ENCODE assay signal across 31 cellular contexts in genomic region chr17:29169806-29170591, GRCh38.
"Had no signal": no experiment of that assay in that cellular context is flagged by ENCODE, and none has a peak within 500 bp of the region (broad histone marks: within the 10 kb centered on the region; RNA-seq: fewer than 3 reads in every experiment).

No MANE protein-coding gene starts in this region.

- H3K36me3 ChIP-seq: neutrophil, ovary had no signal

- FAIRE-seq: colon, endometrium, frontal cortex, kidney had no signal

- H3K4me1 ChIP-seq: suprapubic skin, tibial artery had no signal

- DNase-seq: activated CD4-positive, alpha-beta memory T cell treated with anti-CD3 and anti-CD28 coated beads for 36 hours; activated CD4-positive, alpha-beta T cell treated with anti-CD3 and anti-CD28 coated beads, Interleukin-2, amount 10 ng/mL, durations not matched to agents 24 days and 14 days; activated CD8-positive, alpha-beta memory T cell treated with anti-CD3 and anti-CD28 coated beads, Interleukin-2, amount 50 U/mL, for 48 hours; activated gamma-delta T cell treated with Interleukin-2 at 50 U/mL for 16 hours; activated naive CD4-positive, alpha-beta T cell treated with anti-CD3 and anti-CD28 coated beads, Interleukin-2, amount 50 U/mL, for 16 hours; activated T-cell treated with anti-CD3 and anti-CD28 coated beads, Interleukin-2, amount 50 U/mL, for 24 hours; amygdala; central memory CD4-positive, alpha-beta T cell; effector CD8-positive, alpha-beta T cell; glutamatergic neuron; hippocampal formation; immature natural killer cell; kidney; mesendoderm; mucosa of descending colon; spleen; stimulated activated naive CD4-positive, alpha-beta T cell; T-helper 17 cell; T1000; tibial artery; WERI-Rb-1 had no signal

- H3K27ac ChIP-seq: neutrophil, ovary, right atrium auricular region, spleen, suprapubic skin, tibial artery, WERI-Rb-1 had no signal

- ATAC-seq: activated CD4-positive, CD25-positive, alpha-beta regulatory T cell treated with anti-CD3 and anti-CD28 coated beads, Interleukin-2, amount 50 U/mL, for 24 hours; mucosa of descending colon; natural killer cell treated with Interleukin-12 subunit alpha and Interleukin-12 subunit beta and Interleukin-15 and Interleukin-18, amount 100 ng/mL, for 72 hours; T-helper 17 cell had no signal

- H3K4me3 ChIP-seq: lung, mucosa of descending colon, ovary, right atrium auricular region, spleen, suprapubic skin, tibial artery had no signal

- H3K27me3 ChIP-seq: ovary, right atrium auricular region, spleen, suprapubic skin, tibial artery had no signal

- H3K9me3 ChIP-seq: mucosa of descending colon, neutrophil, ovary, right atrium auricular region, spleen, suprapubic skin, tibial artery had no signal
